In the genomic region with DNA sequence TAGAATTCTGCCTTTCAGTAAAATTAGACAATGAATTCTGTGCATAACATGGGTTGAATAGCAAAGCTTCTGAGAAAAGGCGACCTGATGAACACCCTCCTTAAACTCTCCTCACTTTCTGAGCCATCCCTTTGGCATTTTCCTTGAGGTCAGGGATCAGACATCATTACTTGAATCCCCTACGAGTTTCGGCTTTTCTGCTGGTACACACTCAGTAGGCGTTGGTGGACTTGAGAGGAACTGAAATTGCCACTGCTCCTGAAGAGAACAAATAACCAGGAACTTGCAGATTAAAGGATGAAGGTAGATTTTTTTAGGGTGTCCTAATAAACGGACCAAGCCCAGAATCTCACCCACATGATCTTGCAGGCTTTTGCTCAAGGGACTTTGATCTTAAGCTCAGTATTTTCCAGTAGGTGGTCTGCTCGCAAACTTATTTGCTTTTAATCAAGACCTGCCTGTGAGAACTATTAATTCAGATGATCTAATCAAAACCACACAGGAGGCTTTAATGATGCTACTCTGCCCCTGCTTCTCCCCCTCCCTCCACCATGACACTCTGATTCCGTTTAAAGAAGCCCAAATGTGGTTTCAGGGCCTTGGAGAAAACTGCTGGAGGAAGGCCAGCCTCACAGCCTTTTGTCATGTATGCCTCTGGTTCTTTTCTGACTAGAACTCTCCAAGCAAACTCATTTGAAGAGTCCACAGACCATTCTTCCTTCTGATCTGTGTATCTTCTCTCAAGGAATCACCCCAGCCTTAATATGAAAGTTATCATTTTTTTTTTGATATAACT, we compare ENCODE assay signal across 2 cellular contexts.
TF ChIP-seq lines count a peak whose summit lies in the region.

No MANE protein-coding gene starts in this region.

TF ChIP-seq in IMR-90, 13 proteins besides CTCF, POLR2A, EP300 and RAD21:
- no peak for TF ChIP-seq BHLHE40 (IDR thresholded peaks at IDR 0.05; ENCODE audit: low read depth, low read length)
- TF ChIP-seq RCOR1 (IDR thresholded peaks at IDR 0.05; ENCODE audit: insufficient replicate concordance, low read length): no peak
- no peak for TF ChIP-seq CEBPB (IDR thresholded peaks at IDR 0.05; ENCODE audit: low read depth, low read length)

TF ChIP-seq in WTC11, 78 proteins besides CTCF, POLR2A, EP300 and RAD21:
- TF ChIP-seq, protein P1, sequence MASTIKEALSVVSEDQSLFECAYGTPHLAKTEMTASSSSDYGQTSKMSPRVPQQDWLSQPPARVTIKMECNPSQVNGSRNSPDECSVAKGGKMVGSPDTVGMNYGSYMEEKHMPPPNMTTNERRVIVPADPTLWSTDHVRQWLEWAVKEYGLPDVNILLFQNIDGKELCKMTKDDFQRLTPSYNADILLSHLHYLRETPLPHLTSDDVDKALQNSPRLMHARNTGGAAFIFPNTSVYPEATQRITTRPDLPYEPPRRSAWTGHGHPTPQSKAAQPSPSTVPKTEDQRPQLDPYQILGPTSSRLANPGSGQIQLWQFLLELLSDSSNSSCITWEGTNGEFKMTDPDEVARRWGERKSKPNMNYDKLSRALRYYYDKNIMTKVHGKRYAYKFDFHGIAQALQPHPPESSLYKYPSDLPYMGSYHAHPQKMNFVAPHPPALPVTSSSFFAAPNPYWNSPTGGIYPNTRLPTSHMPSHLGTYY (CRISPR knock-in tag; IDR thresholded peaks at IDR 0.05): no peak
- TF ChIP-seq, protein P2, sequence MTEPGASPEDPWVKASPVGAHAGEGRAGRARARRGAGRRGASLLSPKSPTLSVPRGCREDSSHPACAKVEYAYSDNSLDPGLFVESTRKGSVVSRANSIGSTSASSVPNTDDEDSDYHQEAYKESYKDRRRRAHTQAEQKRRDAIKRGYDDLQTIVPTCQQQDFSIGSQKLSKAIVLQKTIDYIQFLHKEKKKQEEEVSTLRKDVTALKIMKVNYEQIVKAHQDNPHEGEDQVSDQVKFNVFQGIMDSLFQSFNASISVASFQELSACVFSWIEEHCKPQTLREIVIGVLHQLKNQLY (CRISPR knock-in tag; IDR thresholded peaks at IDR 0.05): no peak
- TF ChIP-seq, protein P3, sequence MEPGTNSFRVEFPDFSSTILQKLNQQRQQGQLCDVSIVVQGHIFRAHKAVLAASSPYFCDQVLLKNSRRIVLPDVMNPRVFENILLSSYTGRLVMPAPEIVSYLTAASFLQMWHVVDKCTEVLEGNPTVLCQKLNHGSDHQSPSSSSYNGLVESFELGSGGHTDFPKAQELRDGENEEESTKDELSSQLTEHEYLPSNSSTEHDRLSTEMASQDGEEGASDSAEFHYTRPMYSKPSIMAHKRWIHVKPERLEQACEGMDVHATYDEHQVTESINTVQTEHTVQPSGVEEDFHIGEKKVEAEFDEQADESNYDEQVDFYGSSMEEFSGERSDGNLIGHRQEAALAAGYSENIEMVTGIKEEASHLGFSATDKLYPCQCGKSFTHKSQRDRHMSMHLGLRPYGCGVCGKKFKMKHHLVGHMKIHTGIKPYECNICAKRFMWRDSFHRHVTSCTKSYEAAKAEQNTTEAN (CRISPR knock-in tag; IDR thresholded peaks at IDR 0.05): no peak
- TF ChIP-seq FOXJ3 (CRISPR knock-in tag; IDR thresholded peaks at IDR 0.05; ENCODE audit: borderline replicate concordance) (no peak), CREM (CRISPR knock-in tag; IDR thresholded peaks at IDR 0.05) (no peak), ZNF671 (CRISPR knock-in tag; IDR thresholded peaks at IDR 0.05) (no peak)
TF ChIP-seq in WTC11: peak in this region for 0.
